Comparison of ENCODE assay signal across 12 cellular contexts in genomic region chr10:18005781-18006456, GRCh38. TPM values are rescaled to one million over a fixed set of nuclear protein-coding genes. Genes with fewer than 3 reads are reported as not detected.
DNase-seq lines count a peak whose midpoint lies in the region; ATAC-seq and TF ChIP-seq lines count a peak whose summit lies in the region.
"Had no signal": no experiment of that assay in that cellular context is flagged by ENCODE, and none has a peak within 500 bp of the region (broad histone marks: within the 10 kb centered on the region; RNA-seq: fewer than 3 reads in every experiment).

No MANE protein-coding gene starts in this region.

- no peaks in the 10 kb centered on the region for H3K36me3 ChIP-seq in BJ (ENCODE audit: control insufficient read depth, insufficient read depth, low read length)
- no peaks in the 10 kb centered on the region for H3K36me3 ChIP-seq in PC-3 (ENCODE audit: low read depth, low read length)
- no peaks in the 10 kb centered on the region for H3K36me3 ChIP-seq in osteoblast (ENCODE audit: insufficient read depth, low read length)
- no peaks in the 10 kb centered on the region for H3K36me3 ChIP-seq in HAP-1 (replicated peaks)
- H3K36me3 ChIP-seq: ascending aorta had no signal

- POLR2A ChIA-PET in BJ (lab: Charles Lee) (interaction anchor here (0.7 kb wide), 1 partner anchor 44 kb away, joined by 5 read pairs; no protein-coding TSS in a partner anchor), PC-3 (lab: Charles Lee; ENCODE audit: unreplicated experiment) (no interaction called here)

- no peaks in the 10 kb centered on the region for H3K4me1 Mint-ChIP-seq in activated T-helper 1 cell treated with anti-CD3 and anti-CD28 coated beads, Interleukin-12 subunit alpha, Interleukin-12 subunit beta, Interleukin-2, Interleukin-4 antibody, amounts not matched to agents 30 ng/mL and 10 ng/mL and 1 ng/mL, durations not matched to agents 14 hours and 24 hours and 36 hours (ENCODE audit: low read depth)
- H3K4me1 Mint-ChIP-seq in T-helper 17 cell: no peaks in the 10 kb centered on the region

- peak overlapping the region; percentile 56 for H3K4me2 ChIP-seq in PC-3 (ENCODE audit: low read length)
- H3K4me2 ChIP-seq in osteoblast (ENCODE audit: insufficient read depth, low read length): peak overlapping the region; percentile 78

- no peak overlapping the region for H3K27ac ChIP-seq in PC-3 (ENCODE audit: low read length)
- no peak overlapping the region for H3K27ac ChIP-seq in osteoblast (ENCODE audit: low read depth, low read length)

- H3K27me3 Mint-ChIP-seq in activated T-helper 1 cell treated with anti-CD3 and anti-CD28 coated beads, Interleukin-12 subunit alpha, Interleukin-12 subunit beta, Interleukin-2, Interleukin-4 antibody, amounts not matched to agents 30 ng/mL and 10 ng/mL and 1 ng/mL, durations not matched to agents 14 hours and 24 hours and 36 hours (ENCODE audit: insufficient read depth): no peaks in the 10 kb centered on the region
- peaks cover 11% of the 10 kb centered on the region for H3K27me3 Mint-ChIP-seq in T-helper 17 cell

- H3K9me3 ChIP-seq in PC-3 (ENCODE audit: low read length): no peaks in the 10 kb centered on the region
- H3K9me3 ChIP-seq in osteoblast (ENCODE audit: low read depth, low read length): no peaks in the 10 kb centered on the region
- H3K9me3 ChIP-seq in HAP-1: no peaks in the 10 kb centered on the region
- H3K9me3 ChIP-seq in T-helper 17 cell (ENCODE audit: control insufficient read depth, low read length, poor library complexity, severe bottlenecking): no peaks in the 10 kb centered on the region
- H3K9me3 ChIP-seq: ascending aorta had no signal

- BruUV-seq in PC-3 (replicated peaks; lab: Mats Ljungman, UMichigan): no TSS peak

- H3K9ac ChIP-seq in PC-3 (ENCODE audit: low read length): no peak overlapping the region

- peak overlapping the region; percentile 53; the same call in 1 of the 2 replicates for H2AFZ ChIP-seq in PC-3 (ENCODE audit: low read length)
- peak overlapping the region; percentile 70 for H2AFZ ChIP-seq in osteoblast (ENCODE audit: low read length)

- H3K4me3 Mint-ChIP-seq in activated T-helper 1 cell treated with anti-CD3 and anti-CD28 coated beads, Interleukin-12 subunit alpha, Interleukin-12 subunit beta, Interleukin-2, Interleukin-4 antibody, amounts not matched to agents 30 ng/mL and 10 ng/mL and 1 ng/mL, durations not matched to agents 14 hours and 24 hours and 36 hours: no peak overlapping the region
- H3K4me3 Mint-ChIP-seq in T-helper 17 cell: no peak overlapping the region

- H3K79me2 ChIP-seq in PC-3 (ENCODE audit: low read length) (no peaks in the 10 kb centered on the region), osteoblast (ENCODE audit: insufficient read depth, low read length) (no peaks in the 10 kb centered on the region)

- TF ChIP-seq CTCF in BJ (IDR thresholded peaks at IDR 0.05; ENCODE audit: insufficient read depth, low read depth, low read length) (no peak), PC-3 (conservative IDR thresholded peaks at IDR 0.05; ENCODE audit: low read depth, low read length) (no peak), osteoblast (IDR thresholded peaks at IDR 0.05; ENCODE audit: extremely low read depth, low read depth, low read length) (no peak)

- intact Hi-C loops in PC-3 (cut with micrococcal nuclease): no loop called here
- intact Hi-C loops in activated T-helper 1 cell treated with anti-CD3 and anti-CD28 coated beads, Interleukin-12 subunit alpha, Interleukin-12 subunit beta, Interleukin-2, Interleukin-4 antibody, amounts not matched to agents 30 ng/mL and 10 ng/mL and 1 ng/mL, durations not matched to agents 14 hours and 24 hours and 36 hours (cut with micrococcal nuclease): no loop called here

- H3K4me3 ChIP-seq in BJ (ENCODE audit: low read depth, low read length) (no peak overlapping the region), PC-3 (ENCODE audit: low read length) (peak overlapping the region; percentile 18; the same call in 1 of the 2 replicates), osteoblast (ENCODE audit: insufficient read depth, low read length) (peak overlapping the region; percentile 45), HAP-1 (no peak overlapping the region)

- H3K27me3 ChIP-seq in BJ (ENCODE audit: control insufficient read depth, insufficient read depth, low read length) (peaks cover 1% of the 10 kb centered on the region; the same call in 1 of the 2 replicates), PC-3 (ENCODE audit: low read length) (no peaks in the 10 kb centered on the region), osteoblast (ENCODE audit: insufficient read depth, low read length) (no peaks in the 10 kb centered on the region), HAP-1 (ENCODE audit: low read depth) (no peaks in the 10 kb centered on the region)
- H3K27me3 ChIP-seq: ascending aorta had no signal

- CTCF ChIA-PET in BJ (lab: Yijun Ruan, JAX) (interaction anchor here (0.8 kb wide), 1 partner anchor 98 kb away, joined by 3 read pairs; no protein-coding TSS in a partner anchor), PC-3 (lab: Charles Lee) (no interaction called here)

- no peaks in the 10 kb centered on the region for H3F3A ChIP-seq in PC-3 (ENCODE audit: low read length, unreplicated experiment)

- ATAC-seq in PC-3 (no peak), T-helper 17 cell (no peak), HG02763 (IDR thresholded peaks at IDR 0.05; ENCODE audit: unreplicated experiment) (no peak)

- peak; percentile 10 for DNase-seq in BJ (ENCODE audit: low read depth)
- peak; percentile 7 for DNase-seq in PC-3
- peak; percentile 80 for DNase-seq in fibroblast of gingiva (ENCODE audit: low read depth)
- peak; percentile 15 for DNase-seq in osteoblast (ENCODE audit: insufficient read length, low spot score, missing footprints)
- DNase-seq in HAP-1 (ENCODE audit: low spot score in 2 of 2): no peak
- no peak for DNase-seq in activated T-helper 1 cell treated with anti-CD3 and anti-CD28 coated beads, Interleukin-12 subunit alpha, Interleukin-12 subunit beta, Interleukin-2, Interleukin-4 antibody, amounts not matched to agents 30 ng/mL and 10 ng/mL and 1 ng/mL, durations not matched to agents 14 hours and 24 hours and 36 hours (ENCODE audit: low spot score)
- no peak for DNase-seq in T-helper 17 cell
- DNase-seq: NCI-H2227 treated with DMSO at 0.1 percent for 48 hours had no signal

- in situ Hi-C loops in HAP-1 (cut with MboI; ENCODE audit: low sequenced_read_pairs): no loop called here

- H3K4me1 ChIP-seq in PC-3 (ENCODE audit: insufficient read depth, low read length) (peaks cover 13% of the 10 kb centered on the region; the same call in 1 of the 2 replicates), osteoblast (ENCODE audit: insufficient read depth, low read length) (peaks cover 20% of the 10 kb centered on the region), HAP-1 (peaks cover 12% of the 10 kb centered on the region)

- H3K27ac Mint-ChIP-seq in activated T-helper 1 cell treated with anti-CD3 and anti-CD28 coated beads, Interleukin-12 subunit alpha, Interleukin-12 subunit beta, Interleukin-2, Interleukin-4 antibody, amounts not matched to agents 30 ng/mL and 10 ng/mL and 1 ng/mL, durations not matched to agents 14 hours and 24 hours and 36 hours: no peak overlapping the region
- no peak overlapping the region for H3K27ac Mint-ChIP-seq in T-helper 17 cell

- no peaks in the 10 kb centered on the region for H3K9me3 Mint-ChIP-seq in activated T-helper 1 cell treated with anti-CD3 and anti-CD28 coated beads, Interleukin-12 subunit alpha, Interleukin-12 subunit beta, Interleukin-2, Interleukin-4 antibody, amounts not matched to agents 30 ng/mL and 10 ng/mL and 1 ng/mL, durations not matched to agents 14 hours and 24 hours and 36 hours

- no peaks in the 10 kb centered on the region for H3K9me2 ChIP-seq in PC-3 (replicated peaks; ENCODE audit: low read length)

- H4K20me1 ChIP-seq in PC-3 (ENCODE audit: low read length) (no peaks in the 10 kb centered on the region), osteoblast (ENCODE audit: insufficient read depth, low read length) (no peaks in the 10 kb centered on the region)

- H3K36me3 Mint-ChIP-seq in activated T-helper 1 cell treated with anti-CD3 and anti-CD28 coated beads, Interleukin-12 subunit alpha, Interleukin-12 subunit beta, Interleukin-2, Interleukin-4 antibody, amounts not matched to agents 30 ng/mL and 10 ng/mL and 1 ng/mL, durations not matched to agents 14 hours and 24 hours and 36 hours (ENCODE audit: low read depth): no peaks in the 10 kb centered on the region
- no peaks in the 10 kb centered on the region for H3K36me3 Mint-ChIP-seq in T-helper 17 cell (ENCODE audit: low read depth)

RNA-seq across cellular contexts. Expression of gene SLC39A12, which starts 54.2 kb away (rescaled TPM):
- not detected in 2 replicates for polyA plus RNA-seq in BJ (2011; rRNA removed)
- not detected in 2 replicates for polyA minus RNA-seq in BJ (2011; rRNA and poly(A)+ RNA removed)
- not detected in 2 replicates for total RNA-seq in PC-3 (2014; rRNA removed)
- total RNA-seq in osteoblast: not detected in 2 replicates
- not detected in 2 replicates for total RNA-seq in activated T-helper 1 cell treated with anti-CD3 and anti-CD28 coated beads, Interleukin-12 subunit alpha, Interleukin-12 subunit beta, Interleukin-2, Interleukin-4 antibody, amounts not matched to agents 30 ng/mL and 10 ng/mL and 1 ng/mL, durations not matched to agents 14 hours and 24 hours and 36 hours
- total RNA-seq in T-helper 17 cell: not detected
- total RNA-seq: activated CD8-positive, alpha-beta memory T cell treated with anti-CD3 and anti-CD28 coated beads for 36 hours; ascending aorta; T-helper 1 cell treated with Interleukin-12 subunit alpha and Interleukin-12 subunit beta and Interleukin-4 antibody, amounts not matched to agents 30 ng/mL and 1 ng/mL, for 36 hours had no signal

Comparison
In these comparisons a context has a peak if more than half of its experiments do, and no peak if none do; other contexts are left out.
1. DNase-seq: peak in BJ (single experiment), PC-3 (single experiment), fibroblast of gingiva (single experiment) and osteoblast (single experiment); none in HAP-1 (0 of 2), activated T-helper 1 cell treated with anti-CD3 and anti-CD28 coated beads, Interleukin-12 subunit alpha, Interleukin-12 subunit beta, Interleukin-2, Interleukin-4 antibody, amounts not matched to agents 30 ng/mL and 10 ng/mL and 1 ng/mL, durations not matched to agents 14 hours and 24 hours and 36 hours (single experiment) and T-helper 17 cell (0 of 3).
2. H3K4me3 ChIP-seq: peak in PC-3 (single experiment) and osteoblast (single experiment); none in BJ (single experiment) and HAP-1 (single experiment).